Comparison of ENCODE assay signal across 26 cellular contexts in the genomic region with DNA sequence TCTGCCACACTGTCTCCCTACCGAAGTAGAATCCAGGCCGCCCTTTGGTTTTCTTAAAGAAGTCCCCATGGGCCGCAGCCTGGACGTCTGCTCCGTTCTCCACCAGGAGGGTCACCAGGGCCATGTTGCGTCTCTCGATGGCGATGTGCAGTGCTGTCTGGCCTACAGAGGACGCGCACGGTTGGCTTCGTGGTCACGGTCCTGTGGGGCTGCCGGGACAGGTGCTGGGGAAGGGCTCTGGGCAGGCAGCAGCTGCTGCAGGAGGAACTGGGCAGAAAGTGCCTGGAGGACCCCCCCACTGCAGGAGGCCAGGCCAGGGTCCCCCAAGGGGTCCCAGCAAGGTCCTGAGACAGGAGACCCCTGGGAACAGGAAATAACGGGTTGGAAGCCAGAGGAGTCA. TPM values are rescaled to one million over a fixed set of nuclear protein-coding genes. Genes with fewer than 3 reads are reported as not detected.
DNase-seq lines count a peak whose midpoint lies in the region; ATAC-seq, FAIRE-seq and TF ChIP-seq lines count a peak whose summit lies in the region.
"Had no signal": no experiment of that assay in that cellular context is flagged by ENCODE, and none has a peak within 500 bp of the region (broad histone marks: within the 10 kb centered on the region; RNA-seq: fewer than 3 reads in every experiment).

No MANE protein-coding gene starts in this region.

- ATAC-seq in stimulated activated naive B cell treated with anti-CD40 and anti-IgM and Interleukin-4, amounts not matched to agents 10 μg/mL and 1 μg/mL and 100 μg/mL, for 72 hours (replicated peaks), result peak; percentile 43 to 50
- ATAC-seq in GM21825 (IDR thresholded peaks at IDR 0.05; ENCODE audit: unreplicated experiment), result no peak
- ATAC-seq: Panc1 had no signal

- in situ Hi-C loops in brain microvascular endothelial cell (cut with HindIII; ENCODE audit: low pct_ligation_motif_present, low sequenced_read_pairs), result no loop called here

- H3K36me3 ChIP-seq in brain microvascular endothelial cell (replicated peaks) (peaks cover 2% of the 10 kb centered on the region), small intestine (ENCODE audit: control insufficient read depth in 2 of 2, insufficient read depth in 2 of 2, low read length in 2 of 2) (peaks cover 5 to 30% of the 10 kb centered on the region in 2 donors)

- H3K27ac Mint-ChIP-seq in activated CD4-positive, alpha-beta T cell treated with anti-CD3 and anti-CD28 coated beads, Interleukin-2, amount 10 ng/mL, durations not matched to agents 7 days and 5 days, result peak overlapping the region; percentile 5
- H3K27ac Mint-ChIP-seq in glutamatergic neuron (ENCODE audit: unreplicated experiment), result peak overlapping the region; percentile 17
- no peak overlapping the region for H3K27ac Mint-ChIP-seq in stimulated activated naive B cell treated with anti-CD40 and anti-IgM and Interleukin-4, amounts not matched to agents 10 μg/mL and 1 μg/mL and 100 μg/mL, for 72 hours
- H3K27ac Mint-ChIP-seq: CD4-positive, alpha-beta T cell had no signal

- no peaks in the 10 kb centered on the region for H3K27me3 ChIP-seq in brain microvascular endothelial cell (replicated peaks)
- H3K27me3 ChIP-seq in small intestine (ENCODE audit: control insufficient read depth in 2 of 2, insufficient read depth in 2 of 2, low read length in 2 of 2), result no peaks in the 10 kb centered on the region

- H3K4me1 ChIP-seq in small intestine (ENCODE audit: control insufficient read depth in 2 of 2, insufficient read depth in 1 of 2, low read depth in 1 of 2, low read length in 1 of 2), result no peaks in the 10 kb centered on the region

- 90 to 95% (median 94%) methylated on average over 15 of the region's 15 CpGs for WGBS in small intestine, 3 donors

- H3K4me3 ChIP-seq in brain microvascular endothelial cell (ENCODE audit: low read depth, low read length), result no peak overlapping the region
- no peak overlapping the region for H3K4me3 ChIP-seq in small intestine (ENCODE audit: low read depth in 1 of 2, low read length in 2 of 2)

- TF ChIP-seq CTCF in glutamatergic neuron (IDR thresholded peaks at IDR 0.05; ENCODE audit: partially characterized antibody, unreplicated experiment) (no peak), brain microvascular endothelial cell (IDR thresholded peaks at IDR 0.05; ENCODE audit: low read depth, low read length, missing control alignments) (no peak)

- CTCF ChIA-PET in activated CD4-positive, alpha-beta T cell treated with anti-CD3 and anti-CD28 coated beads, Interleukin-2, amount 10 ng/mL, durations not matched to agents 7 days and 5 days (lab: Charles Lee), result interaction anchor here (0.7 to 1.6 kb wide), 2 partner anchors 28 to 29 kb away, joined by 3 read pairs; no protein-coding TSS in a partner anchor

- no peak overlapping the region for H3K4me3 Mint-ChIP-seq in activated CD4-positive, alpha-beta T cell treated with anti-CD3 and anti-CD28 coated beads, Interleukin-2, amount 10 ng/mL, durations not matched to agents 7 days and 5 days
- H3K4me3 Mint-ChIP-seq in glutamatergic neuron (ENCODE audit: unreplicated experiment), result no peak overlapping the region
- no peak overlapping the region for H3K4me3 Mint-ChIP-seq in stimulated activated naive B cell treated with anti-CD40 and anti-IgM and Interleukin-4, amounts not matched to agents 10 μg/mL and 1 μg/mL and 100 μg/mL, for 72 hours
- H3K4me3 Mint-ChIP-seq: CD4-positive, alpha-beta T cell; IgD-negative memory B cell had no signal

- no peaks in the 10 kb centered on the region for H3K9me3 ChIP-seq in small intestine (ENCODE audit: control insufficient read depth, low read depth)

- H3K36me3 Mint-ChIP-seq in activated CD4-positive, alpha-beta T cell treated with anti-CD3 and anti-CD28 coated beads, Interleukin-2, amount 10 ng/mL, durations not matched to agents 7 days and 5 days (ENCODE audit: low read depth), result no peaks in the 10 kb centered on the region
- H3K36me3 Mint-ChIP-seq in glutamatergic neuron (ENCODE audit: unreplicated experiment), result no peaks in the 10 kb centered on the region
- peaks cover 33 to 39% of the 10 kb centered on the region in 2 donors for H3K36me3 Mint-ChIP-seq in stimulated activated naive B cell treated with anti-CD40 and anti-IgM and Interleukin-4, amounts not matched to agents 10 μg/mL and 1 μg/mL and 100 μg/mL, for 72 hours

- H3K27ac ChIP-seq in brain microvascular endothelial cell (no peak overlapping the region), small intestine (ENCODE audit: low read depth in 1 of 2, low read length in 1 of 2) (no peak overlapping the region)
- H3K27ac ChIP-seq: KMS-11, RWPE1 had no signal

- no peaks in the 10 kb centered on the region for H3K9me3 Mint-ChIP-seq in activated CD4-positive, alpha-beta T cell treated with anti-CD3 and anti-CD28 coated beads, Interleukin-2, amount 10 ng/mL, durations not matched to agents 7 days and 5 days
- H3K9me3 Mint-ChIP-seq in glutamatergic neuron (ENCODE audit: unreplicated experiment), result peaks cover 4% of the 10 kb centered on the region
- no peaks in the 10 kb centered on the region for H3K9me3 Mint-ChIP-seq in stimulated activated naive B cell treated with anti-CD40 and anti-IgM and Interleukin-4, amounts not matched to agents 10 μg/mL and 1 μg/mL and 100 μg/mL, for 72 hours
- H3K9me3 Mint-ChIP-seq: CD4-positive, alpha-beta T cell; IgD-negative memory B cell had no signal

- H3K4me1 Mint-ChIP-seq in activated CD4-positive, alpha-beta T cell treated with anti-CD3 and anti-CD28 coated beads, Interleukin-2, amount 10 ng/mL, durations not matched to agents 7 days and 5 days, result no peaks in the 10 kb centered on the region
- H3K4me1 Mint-ChIP-seq in glutamatergic neuron (ENCODE audit: low read depth, unreplicated experiment), result peaks cover 6% of the 10 kb centered on the region
- H3K4me1 Mint-ChIP-seq in stimulated activated naive B cell treated with anti-CD40 and anti-IgM and Interleukin-4, amounts not matched to agents 10 μg/mL and 1 μg/mL and 100 μg/mL, for 72 hours, result peaks cover 6 to 15% of the 10 kb centered on the region in 2 donors

- H3K27me3 Mint-ChIP-seq in activated CD4-positive, alpha-beta T cell treated with anti-CD3 and anti-CD28 coated beads, Interleukin-2, amount 10 ng/mL, durations not matched to agents 7 days and 5 days, result no peaks in the 10 kb centered on the region
- peaks cover 5% of the 10 kb centered on the region for H3K27me3 Mint-ChIP-seq in glutamatergic neuron (ENCODE audit: unreplicated experiment)
- H3K27me3 Mint-ChIP-seq in stimulated activated naive B cell treated with anti-CD40 and anti-IgM and Interleukin-4, amounts not matched to agents 10 μg/mL and 1 μg/mL and 100 μg/mL, for 72 hours, result no peaks in the 10 kb centered on the region
- H3K27me3 Mint-ChIP-seq: CD4-positive, alpha-beta T cell; IgD-negative memory B cell had no signal

- no peak for DNase-seq in activated CD4-positive, alpha-beta T cell treated with anti-CD3 and anti-CD28 coated beads, Interleukin-2, amount 10 ng/mL, durations not matched to agents 7 days and 5 days
- no peak for DNase-seq in activated CD4-positive, alpha-beta T cell treated with anti-CD3 and anti-CD28 coated beads, Interleukin-2, amount 50 U/mL, for 48 hours
- DNase-seq in NAMALWA (ENCODE audit: low spot score) (peak; percentile 20), glutamatergic neuron (no peak), brain microvascular endothelial cell (no peak), small intestine (no peak)
- no peak for DNase-seq in stimulated activated naive B cell treated with anti-CD40 and anti-IgM and Interleukin-4, amounts not matched to agents 10 μg/mL and 1 μg/mL and 100 μg/mL, for 72 hours
- DNase-seq: 8988T; CD4-positive, alpha-beta T cell; COR-L47; NCI-H1092; NCI-H1417 treated with DMSO at 0.1 percent for 48 hours; NCI-H1694 treated with DMSO at 0.1 percent for 48 hours; NCI-H2081; NCI-H226; NCI-H510A; NCI-H69; SHP77 had no signal

- FAIRE-seq in small intestine (lab: Jason Lieb, UNC), result no peak
- FAIRE-seq: GM12892, GM19239, H54 had no signal

- POLR2A ChIA-PET in activated CD4-positive, alpha-beta T cell treated with anti-CD3 and anti-CD28 coated beads, Interleukin-2, amount 10 ng/mL, durations not matched to agents 7 days and 5 days (lab: Charles Lee), result no interaction called here

RNA-seq across cellular contexts. Expression of a gene that starts 19.0 kb away (rescaled TPM):
- 1 to 10 TPM; 3.1 to 4.3 TPM for total RNA-seq in activated CD4-positive, alpha-beta T cell treated with anti-CD3 and anti-CD28 coated beads, Interleukin-2, amount 10 ng/mL, durations not matched to agents 7 days and 5 days
- total RNA-seq in glutamatergic neuron (ENCODE audit: unreplicated experiment), result 29.8 TPM
- polyA plus RNA-seq in small intestine, result 10 to 100 TPM in 2 of 3 donors, 1 to 10 TPM in 1; 4.4 to 20.8 (median 11.3) TPM

RNA-seq across cellular contexts. Expression of a gene that starts 32.6 kb away (rescaled TPM):
- under 1 TPM; 0.10 to 0.27 TPM for total RNA-seq in activated CD4-positive, alpha-beta T cell treated with anti-CD3 and anti-CD28 coated beads, Interleukin-2, amount 10 ng/mL, durations not matched to agents 7 days and 5 days
- total RNA-seq in glutamatergic neuron (ENCODE audit: unreplicated experiment), result 0.74 TPM
- 1 to 10 TPM; 1.1 to 9.4 (median 5.4) TPM for polyA plus RNA-seq in small intestine

RNA-seq across cellular contexts. Expression of a gene that starts 45.8 kb away (rescaled TPM):
- total RNA-seq in activated CD4-positive, alpha-beta T cell treated with anti-CD3 and anti-CD28 coated beads, Interleukin-2, amount 10 ng/mL, durations not matched to agents 7 days and 5 days, result 10 to 100 TPM; 11.5 to 12.3 TPM
- 35.5 TPM for total RNA-seq in glutamatergic neuron (ENCODE audit: unreplicated experiment)
- 10 to 100 TPM; 12.7 to 21.9 (median 16.5) TPM for polyA plus RNA-seq in small intestine

RNA-seq across cellular contexts. Expression of a gene that starts 46.3 kb away (rescaled TPM):
- 10 to 100 TPM; 10.3 TPM for total RNA-seq in activated CD4-positive, alpha-beta T cell treated with anti-CD3 and anti-CD28 coated beads, Interleukin-2, amount 10 ng/mL, durations not matched to agents 7 days and 5 days
- total RNA-seq in glutamatergic neuron (ENCODE audit: unreplicated experiment), result 17.2 TPM
- 1 to 10 TPM; 5.4 to 8.0 (median 5.9) TPM for polyA plus RNA-seq in small intestine
